ENCODE assay signal across 8 cellular contexts in the genomic region with DNA sequence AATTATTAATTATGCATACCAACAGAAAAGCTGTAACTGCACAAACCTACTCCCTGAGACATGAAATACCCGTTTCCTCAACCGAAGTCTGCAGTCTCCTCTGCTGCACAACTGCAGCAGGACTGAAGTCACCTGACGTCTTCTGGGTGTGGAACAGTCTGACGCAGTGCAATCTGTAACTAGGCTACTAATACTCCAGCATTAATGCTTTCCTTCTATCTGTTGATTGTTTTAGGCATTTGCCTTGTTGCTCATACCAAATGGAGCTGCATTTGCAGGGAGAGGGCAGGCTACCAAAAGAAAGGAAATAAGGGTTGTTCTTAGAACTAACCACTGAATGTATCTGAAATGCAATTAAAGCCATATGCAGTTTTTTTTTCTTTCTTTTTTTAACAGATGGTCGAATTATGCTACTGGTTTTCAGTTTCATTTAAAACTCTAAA. TPM values are rescaled to one million over a fixed set of nuclear protein-coding genes. Genes with fewer than 3 reads are reported as not detected.
DNase-seq lines count a peak whose midpoint lies in the region; ATAC-seq and TF ChIP-seq lines count a peak whose summit lies in the region.

No MANE protein-coding gene starts in this region.

- no peaks in the 10 kb centered on the region for H3K9me2 ChIP-seq in neural cell (ENCODE audit: insufficient read depth, low read length)

- H3K27me3 Mint-ChIP-seq in activated CD8-positive, alpha-beta T cell treated with anti-CD3 and anti-CD28 coated beads, Interleukin-2, amount 10 ng/mL, durations not matched to agents 7 days and 5 days (ENCODE audit: low read depth) = no peaks in the 10 kb centered on the region

- peak in 2 of 6 experiments; percentile 8 to 16 for TF ChIP-seq CTCF in esophagus squamous epithelium (IDR thresholded peaks at IDR 0.05)
- no peak for TF ChIP-seq CTCF in neural cell (IDR thresholded peaks at IDR 0.05; ENCODE audit: poor library complexity, severe bottlenecking)

- intact Hi-C loops in esophagus squamous epithelium (cut with DNase I) = loop anchor here (10.0 kb wide), 1 partner anchor 165 kb away; no protein-coding TSS in a partner anchor

- H4K20me1 ChIP-seq in neural cell (ENCODE audit: insufficient read depth) = peaks cover 22% of the 10 kb centered on the region

- TF ChIP-seq POLR2A in esophagus squamous epithelium (IDR thresholded peaks at IDR 0.05) = peak in 3 of 4 donors; percentile 43 to 68 (median 52)

- no peaks in the 10 kb centered on the region for H3K9me3 ChIP-seq in esophagus squamous epithelium
- no peaks in the 10 kb centered on the region for H3K9me3 ChIP-seq in neural cell (ENCODE audit: low read length)

- peaks cover 24 to 100% (median 72%) of the 10 kb centered on the region in 3 donors for H3K4me1 ChIP-seq in esophagus squamous epithelium

- H3K27ac ChIP-seq in esophagus squamous epithelium (peak overlapping the region; percentile 65 to 84 (median 75)), neural cell (ENCODE audit: low read length) (no peak overlapping the region)

- H3K27me3 ChIP-seq in esophagus squamous epithelium = no peaks in the 10 kb centered on the region
- H3K27me3 ChIP-seq in neural cell (ENCODE audit: insufficient read depth, low read depth, low read length) = no peaks in the 10 kb centered on the region

- no peak overlapping the region for H3K4me2 ChIP-seq in neural cell (ENCODE audit: low read length)

- no peaks in the 10 kb centered on the region for H3K9me3 Mint-ChIP-seq in activated CD8-positive, alpha-beta T cell treated with anti-CD3 and anti-CD28 coated beads, Interleukin-2, amount 10 ng/mL, durations not matched to agents 7 days and 5 days (ENCODE audit: insufficient read depth)

- H3F3A ChIP-seq in neural cell (ENCODE audit: insufficient read depth, low read length, poor library complexity, severe bottlenecking) = no peaks in the 10 kb centered on the region

- 5% methylated on average over 5 of the region's 5 CpGs for WGBS in esophagus squamous epithelium, 2 donors

- H2AFZ ChIP-seq in neural cell (ENCODE audit: low read depth, low read length) = no peak overlapping the region

- TF ChIP-seq EP300 in neural cell (conservative IDR thresholded peaks at IDR 0.05; ENCODE audit: poor library complexity, severe bottlenecking) = no peak

- H3K27ac Mint-ChIP-seq in activated CD8-positive, alpha-beta T cell treated with anti-CD3 and anti-CD28 coated beads, Interleukin-2, amount 10 ng/mL, durations not matched to agents 7 days and 5 days = peak overlapping the region; percentile 90

- peak overlapping the region; percentile 16 to 60 (median 43) for H3K4me3 ChIP-seq in esophagus squamous epithelium
- H3K4me3 ChIP-seq in neural cell (ENCODE audit: low read length) = peak overlapping the region; percentile 10

- H3K36me3 ChIP-seq in esophagus squamous epithelium (no peaks in the 10 kb centered on the region), neural cell (ENCODE audit: insufficient read depth, low read length) (peaks cover 6% of the 10 kb centered on the region)

- no peak for TF ChIP-seq RAD21 in neural cell (conservative IDR thresholded peaks at IDR 0.05)

- H3K79me2 ChIP-seq in neural cell (replicated peaks; ENCODE audit: insufficient read depth, low read length) = peaks cover 96% of the 10 kb centered on the region

- POLR2A ChIA-PET in activated CD8-positive, alpha-beta T cell treated with anti-CD3 and anti-CD28 coated beads, Interleukin-2, amount 10 ng/mL, durations not matched to agents 7 days and 5 days (lab: Charles Lee) = no interaction called here

- peak overlapping the region; percentile 84 for H3K4me3 Mint-ChIP-seq in activated CD8-positive, alpha-beta T cell treated with anti-CD3 and anti-CD28 coated beads, Interleukin-2, amount 10 ng/mL, durations not matched to agents 7 days and 5 days

- ATAC-seq in HG02588 (IDR thresholded peaks at IDR 0.05; ENCODE audit: unreplicated experiment) = peak; percentile 98
- ATAC-seq in activated CD8-positive, alpha-beta T cell treated with anti-CD3 and anti-CD28 coated beads, Interleukin-2, amount 10 ng/mL, durations not matched to agents 7 days and 5 days = peak; percentile 98

- peak; percentile 11 for DNase-seq in NK-92 treated with Interleukin-12 subunit alpha and Interleukin-12 subunit beta, amount 100 ng/mL, for 24 hours (lab: John Stamatoyannopoulos, UW)
- DNase-seq in NK-92 (lab: John Stamatoyannopoulos, UW; ENCODE audit: unreplicated experiment) (no peak), NCI-H2171 (lab: John Stamatoyannopoulos, UW) (peak; percentile 33), esophagus squamous epithelium (lab: John Stamatoyannopoulos, UW) (no peak), NCI-H748 treated with DMSO at 0.1 percent for 48 hours (lab: John Stamatoyannopoulos, UW) (no peak)
- peak; percentile 66 for DNase-seq in activated CD8-positive, alpha-beta T cell treated with anti-CD3 and anti-CD28 coated beads, Interleukin-2, amount 10 ng/mL, durations not matched to agents 7 days and 5 days

- peaks cover 3% of the 10 kb centered on the region for H3K36me3 Mint-ChIP-seq in activated CD8-positive, alpha-beta T cell treated with anti-CD3 and anti-CD28 coated beads, Interleukin-2, amount 10 ng/mL, durations not matched to agents 7 days and 5 days (ENCODE audit: low read depth)

- CTCF ChIA-PET in activated CD8-positive, alpha-beta T cell treated with anti-CD3 and anti-CD28 coated beads, Interleukin-2, amount 10 ng/mL, durations not matched to agents 7 days and 5 days (lab: Charles Lee) = interaction anchor here (0.7 to 6.8 kb wide), 6 partner anchors 39 to 167 kb away, joined by 3 to 43 read pairs (median 6); partner anchors contain the start of gene RTN4

- no peak overlapping the region for H3K9ac ChIP-seq in neural cell (ENCODE audit: low read length)

- H3K4me1 Mint-ChIP-seq in activated CD8-positive, alpha-beta T cell treated with anti-CD3 and anti-CD28 coated beads, Interleukin-2, amount 10 ng/mL, durations not matched to agents 7 days and 5 days (ENCODE audit: low read depth) = peaks cover 56% of the 10 kb centered on the region

TF ChIP-seq in neural cell, 6 proteins besides CTCF, POLR2A, EP300 and RAD21:
- TF ChIP-seq POLR2AphosphoS5 (IDR thresholded peaks at IDR 0.05) (no peak), SMC3 (conservative IDR thresholded peaks at IDR 0.05; ENCODE audit: poor library complexity) (no peak)
- TF ChIP-seq, protein P1, sequence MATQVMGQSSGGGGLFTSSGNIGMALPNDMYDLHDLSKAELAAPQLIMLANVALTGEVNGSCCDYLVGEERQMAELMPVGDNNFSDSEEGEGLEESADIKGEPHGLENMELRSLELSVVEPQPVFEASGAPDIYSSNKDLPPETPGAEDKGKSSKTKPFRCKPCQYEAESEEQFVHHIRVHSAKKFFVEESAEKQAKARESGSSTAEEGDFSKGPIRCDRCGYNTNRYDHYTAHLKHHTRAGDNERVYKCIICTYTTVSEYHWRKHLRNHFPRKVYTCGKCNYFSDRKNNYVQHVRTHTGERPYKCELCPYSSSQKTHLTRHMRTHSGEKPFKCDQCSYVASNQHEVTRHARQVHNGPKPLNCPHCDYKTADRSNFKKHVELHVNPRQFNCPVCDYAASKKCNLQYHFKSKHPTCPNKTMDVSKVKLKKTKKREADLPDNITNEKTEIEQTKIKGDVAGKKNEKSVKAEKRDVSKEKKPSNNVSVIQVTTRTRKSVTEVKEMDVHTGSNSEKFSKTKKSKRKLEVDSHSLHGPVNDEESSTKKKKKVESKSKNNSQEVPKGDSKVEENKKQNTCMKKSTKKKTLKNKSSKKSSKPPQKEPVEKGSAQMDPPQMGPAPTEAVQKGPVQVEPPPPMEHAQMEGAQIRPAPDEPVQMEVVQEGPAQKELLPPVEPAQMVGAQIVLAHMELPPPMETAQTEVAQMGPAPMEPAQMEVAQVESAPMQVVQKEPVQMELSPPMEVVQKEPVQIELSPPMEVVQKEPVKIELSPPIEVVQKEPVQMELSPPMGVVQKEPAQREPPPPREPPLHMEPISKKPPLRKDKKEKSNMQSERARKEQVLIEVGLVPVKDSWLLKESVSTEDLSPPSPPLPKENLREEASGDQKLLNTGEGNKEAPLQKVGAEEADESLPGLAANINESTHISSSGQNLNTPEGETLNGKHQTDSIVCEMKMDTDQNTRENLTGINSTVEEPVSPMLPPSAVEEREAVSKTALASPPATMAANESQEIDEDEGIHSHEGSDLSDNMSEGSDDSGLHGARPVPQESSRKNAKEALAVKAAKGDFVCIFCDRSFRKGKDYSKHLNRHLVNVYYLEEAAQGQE (IDR thresholded peaks at IDR 0.05; ENCODE audit: borderline replicate concordance) = no peak

RNA-seq across cellular contexts. Expression of gene RTN4, which starts 40.1 kb away (rescaled TPM):
- 10 to 100 TPM; 90.3 to 93.9 TPM for total RNA-seq in activated CD8-positive, alpha-beta T cell treated with anti-CD3 and anti-CD28 coated beads, Interleukin-2, amount 10 ng/mL, durations not matched to agents 7 days and 5 days
- total RNA-seq in esophagus squamous epithelium = 100 to 1,000 TPM in 3 of 4 donors, 10 to 100 TPM in 1; 95.8 to 179 (median 129) TPM
- 551 and 582 TPM in 2 replicates for polyA plus RNA-seq in neural cell
- polyA minus RNA-seq in neural cell = 580 and 667 TPM in 2 replicates

Comparison
In these comparisons a context has a peak if more than half of its experiments do, and no peak if none do; other contexts are left out.
1. DNase-seq: peak in NK-92 treated with Interleukin-12 subunit alpha and Interleukin-12 subunit beta, amount 100 ng/mL, for 24 hours (single experiment), NCI-H2171 (single experiment) and activated CD8-positive, alpha-beta T cell treated with anti-CD3 and anti-CD28 coated beads, Interleukin-2, amount 10 ng/mL, durations not matched to agents 7 days and 5 days (single experiment); none in NK-92 (single experiment), esophagus squamous epithelium (single experiment) and NCI-H748 treated with DMSO at 0.1 percent for 48 hours (single experiment).